ENCODE assay signal across 29 cellular contexts in genomic region chr7:36038063-36038721, GRCh38.
A peak's percentile ranks its signal among the peaks of the same experiment; 100 is the strongest.
DNase-seq lines count a peak whose midpoint lies in the region; ATAC-seq, FAIRE-seq and TF ChIP-seq lines count a peak whose summit lies in the region.
"Had no signal": no experiment of that assay in that cellular context is flagged by ENCODE, and none has a peak within 500 bp of the region (broad histone marks: within the 10 kb centered on the region; RNA-seq: fewer than 3 reads in every experiment).

No MANE protein-coding gene starts in this region.

- TF ChIP-seq POLR2A in uterus (IDR thresholded peaks at IDR 0.05) = no peak

- H3K36me3 ChIP-seq in mammary epithelial cell (ENCODE audit: insufficient read depth, low read length) = no peaks in the 10 kb centered on the region
- H3K36me3 ChIP-seq in pancreas = no peaks in the 10 kb centered on the region
- H3K36me3 ChIP-seq in uterus = no peaks in the 10 kb centered on the region
- H3K36me3 ChIP-seq: esophagus muscularis mucosa, transverse colon had no signal

- intact Hi-C loops in MCF 10A (cut with micrococcal nuclease) (no loop called here), mammary epithelial cell (cut with micrococcal nuclease) (loop anchor here (5.0 kb wide), 1 partner anchor 114 kb away; the partner anchor contains the start of gene EEPD1), pancreas (cut with DNase I) (no loop called here), uterus (cut with DNase I; ENCODE audit: low total_unique reads) (no loop called here)

- TF ChIP-seq CTCF in MCF 10A (IDR thresholded peaks at IDR 0.05; ENCODE audit: unreplicated experiment) = no peak
- no peak for TF ChIP-seq CTCF in mammary epithelial cell (conservative IDR thresholded peaks at IDR 0.05 in 1 of 2, IDR thresholded peaks at IDR 0.05 in 1 of 2; ENCODE audit: extremely low read depth in 1 of 2, insufficient read depth in 1 of 2, low read depth in 1 of 2, low read length in 2 of 2)
- TF ChIP-seq CTCF in brain (conservative IDR thresholded peaks at IDR 0.05) = no peak
- no peak for TF ChIP-seq CTCF in pancreas (IDR thresholded peaks at IDR 0.05)
- TF ChIP-seq CTCF in uterus (IDR thresholded peaks at IDR 0.05) = no peak

- BruUV-seq in MCF 10A (replicated peaks; lab: Mats Ljungman, UMichigan) (no TSS peak), mammary epithelial cell (replicated peaks; lab: Mats Ljungman, UMichigan) (no TSS peak)

- in situ Hi-C loops in mammary epithelial cell (cut with MboI; ENCODE audit: low sequenced_read_pairs in 2 of 2) = no loop called here

- H3K27ac Mint-ChIP-seq in MCF 10A (ENCODE audit: low read depth, unreplicated experiment) (peak overlapping the region; percentile 78), brain (peak overlapping the region in 4 of 5 experiments; percentile 83 to 91 (median 87))
- H3K27ac Mint-ChIP-seq: activated naive CD4-positive, alpha-beta T cell treated with anti-CD3 and anti-CD28 coated beads, Interleukin-2, amount 50 U/mL, for 72 hours; activated T-helper 17 cell treated with anti-CD3 and anti-CD28 coated beads, Interleukin-2, amount 50 U/mL, for 72 hours; effector memory CD8-positive, alpha-beta T cell; GM23338; naive thymus-derived CD4-positive, alpha-beta T cell had no signal

- dilution Hi-C loops in mammary epithelial cell (cut with HindIII; ENCODE audit: low sequenced_read_pairs) = no loop called here

- 91% methylated on average over 6 of the region's 7 CpGs for WGBS in mammary epithelial cell (ENCODE audit: low coverage, missing lambda C conversion rate)
- WGBS in pancreas, 2 donors = 90 to 91% methylated on average over 7 of the region's 7 CpGs

- POLR2A ChIA-PET in MCF 10A (lab: Yijun Ruan, JAX) = interaction anchor here (0.9 to 4.3 kb wide), 10 partner anchors 10 to 352 kb away, joined by 3 to 55 read pairs (median 4); no protein-coding TSS in a partner anchor

- no peaks in the 10 kb centered on the region for H3K36me3 Mint-ChIP-seq in MCF 10A (ENCODE audit: insufficient read depth, unreplicated experiment)
- no peaks in the 10 kb centered on the region for H3K36me3 Mint-ChIP-seq in brain
- H3K36me3 Mint-ChIP-seq: activated naive CD4-positive, alpha-beta T cell treated with anti-CD3 and anti-CD28 coated beads, Interleukin-2, amount 50 U/mL, for 72 hours; CD4-positive, alpha-beta memory T cell; naive thymus-derived CD4-positive, alpha-beta T cell had no signal

- DNase-seq in MCF 10A (ENCODE audit: unreplicated experiment) (peak; percentile 13), mammary epithelial cell (no peak), pancreas (no peak), uterus (no peak), NCI-H1105 (lab: John Stamatoyannopoulos, UW) (no peak)
- DNase-seq in activated CD4-positive, CD25-positive, alpha-beta regulatory T cell treated with anti-CD3 and anti-CD28 coated beads, Interleukin-2, amount 50 U/mL, for 72 hours = no peak
- DNase-seq: activated CD4-positive, alpha-beta T cell treated with anti-CD3 and anti-CD28 coated beads, Interleukin-2, amount 50 U/mL, for 4 hours; activated CD4-positive, CD25-positive, alpha-beta regulatory T cell; activated CD8-positive, alpha-beta memory T cell treated with anti-CD3 and anti-CD28 coated beads, Interleukin-2, amount 50 U/mL, for 4 hours; cortex of kidney; effector memory CD8-positive, alpha-beta T cell; midbrain; naive thymus-derived CD4-positive, alpha-beta T cell; NCI-H1436 treated with DMSO at 0.1 percent for 48 hours; NCI-H2107; NCI-H82; stimulated activated CD4-positive, alpha-beta T cell treated with anti-CD3 and anti-CD28 coated beads, Interleukin-2, amount 100 ng/mL, for 24 hours had no signal

- H3K9me3 ChIP-seq in mammary epithelial cell (replicated peaks; ENCODE audit: insufficient read depth, low read length) = no peaks in the 10 kb centered on the region
- no peaks in the 10 kb centered on the region for H3K9me3 ChIP-seq in pancreas
- no peaks in the 10 kb centered on the region for H3K9me3 ChIP-seq in uterus
- H3K9me3 ChIP-seq: esophagus muscularis mucosa, transverse colon had no signal

- no peaks in the 10 kb centered on the region for H4K20me1 ChIP-seq in mammary epithelial cell (ENCODE audit: insufficient read depth, low read length)

- no peak overlapping the region for H2AFZ ChIP-seq in mammary epithelial cell (ENCODE audit: low read depth, low read length)

- H3K4me3 Mint-ChIP-seq in MCF 10A (ENCODE audit: unreplicated experiment) (peak overlapping the region; percentile 17), brain (no peak overlapping the region)
- H3K4me3 Mint-ChIP-seq: activated T-helper 17 cell treated with anti-CD3 and anti-CD28 coated beads, Interleukin-2, amount 50 U/mL, for 72 hours; effector memory CD8-positive, alpha-beta T cell; GM23338; naive thymus-derived CD4-positive, alpha-beta T cell had no signal

- peaks cover 40% of the 10 kb centered on the region for H3K4me1 Mint-ChIP-seq in MCF 10A (ENCODE audit: insufficient read depth, unreplicated experiment)
- H3K4me1 Mint-ChIP-seq in brain = peaks cover 46% of the 10 kb centered on the region
- H3K4me1 Mint-ChIP-seq: naive thymus-derived CD4-positive, alpha-beta T cell had no signal

- H3K4me2 ChIP-seq in mammary epithelial cell (ENCODE audit: insufficient read depth, low read depth, low read length) = no peak overlapping the region
- H3K4me2 ChIP-seq: GM23338, smooth muscle cell had no signal

- H3K27me3 Mint-ChIP-seq in MCF 10A (ENCODE audit: insufficient read depth, unreplicated experiment) = peaks cover 30% of the 10 kb centered on the region
- H3K27me3 Mint-ChIP-seq in brain = peaks cover 9% of the 10 kb centered on the region

- no peaks in the 10 kb centered on the region for H3K79me2 ChIP-seq in mammary epithelial cell (ENCODE audit: insufficient read depth, low read length)

- H3K4me3 ChIP-seq in mammary epithelial cell (replicated peaks in 1 of 3; ENCODE audit: insufficient read depth in 1 of 3, low read depth in 2 of 3, low read length in 3 of 3) = no peak overlapping the region
- no peak overlapping the region for H3K4me3 ChIP-seq in pancreas
- no peak overlapping the region for H3K4me3 ChIP-seq in uterus
- H3K4me3 ChIP-seq: esophagus muscularis mucosa, GM23338, smooth muscle cell, transverse colon had no signal

- H3K4me1 ChIP-seq in mammary epithelial cell (ENCODE audit: insufficient read depth, low read length) (peaks cover 25% of the 10 kb centered on the region), pancreas (peaks cover 7 to 16% (median 14%) of the 10 kb centered on the region in 3 donors), uterus (no peaks in the 10 kb centered on the region)

- no peak overlapping the region for H3K9ac ChIP-seq in mammary epithelial cell (ENCODE audit: insufficient read depth, low read length)

- CTCF ChIA-PET in MCF 10A (lab: Yijun Ruan, JAX) (interaction anchor here (0.6 to 2.1 kb wide), 7 partner anchors 9 to 1926 kb away, joined by 3 to 7 read pairs (median 3); no protein-coding TSS in a partner anchor), mammary epithelial cell (lab: Charles Lee; ENCODE audit: low non-redundant PET) (interaction anchor here (0.6 kb wide), 1 partner anchor 616 kb away, joined by 5 read pairs; no protein-coding TSS in a partner anchor)

- no peaks in the 10 kb centered on the region for H3K27me3 ChIP-seq in mammary epithelial cell (ENCODE audit: insufficient read depth, low read length)
- H3K27me3 ChIP-seq in pancreas = no peaks in the 10 kb centered on the region
- no peaks in the 10 kb centered on the region for H3K27me3 ChIP-seq in uterus
- H3K27me3 ChIP-seq: esophagus muscularis mucosa, transverse colon had no signal

- ATAC-seq in pancreas = no peak
- ATAC-seq in HG03095 (IDR thresholded peaks at IDR 0.05; ENCODE audit: unreplicated experiment) = no peak
- ATAC-seq: activated naive CD4-positive, alpha-beta T cell treated with anti-CD3 and anti-CD28 coated beads, Interleukin-2, amount 50 U/mL, for 72 hours; activated T-helper 17 cell treated with anti-CD3 and anti-CD28 coated beads, Interleukin-2, amount 50 U/mL, for 72 hours; effector memory CD8-positive, alpha-beta T cell; GM23338; naive thymus-derived CD4-positive, alpha-beta T cell had no signal

- no peaks in the 10 kb centered on the region for H3K9me3 Mint-ChIP-seq in MCF 10A (ENCODE audit: unreplicated experiment)
- peaks cover 0 to 4% (median 0%) of the 10 kb centered on the region in 5 experiments for H3K9me3 Mint-ChIP-seq in brain
- H3K9me3 Mint-ChIP-seq: activated naive CD4-positive, alpha-beta T cell treated with anti-CD3 and anti-CD28 coated beads, Interleukin-2, amount 50 U/mL, for 72 hours; activated T-helper 17 cell treated with anti-CD3 and anti-CD28 coated beads, Interleukin-2, amount 50 U/mL, for 72 hours; effector memory CD8-positive, alpha-beta T cell; GM23338 had no signal

- FAIRE-seq in pancreas (lab: Jason Lieb, UNC) = no peak
- FAIRE-seq: GM12891 had no signal

- H3K27ac ChIP-seq in mammary epithelial cell (ENCODE audit: insufficient read depth, low read depth, low read length) (no peak overlapping the region), pancreas (peak overlapping the region in 3 of 4 donors; percentile 67 to 73 (median 69)), uterus (peak overlapping the region; percentile 25 to 36)
- H3K27ac ChIP-seq: foreskin keratinocyte, HL-60, transverse colon had no signal
